In the genomic region with DNA sequence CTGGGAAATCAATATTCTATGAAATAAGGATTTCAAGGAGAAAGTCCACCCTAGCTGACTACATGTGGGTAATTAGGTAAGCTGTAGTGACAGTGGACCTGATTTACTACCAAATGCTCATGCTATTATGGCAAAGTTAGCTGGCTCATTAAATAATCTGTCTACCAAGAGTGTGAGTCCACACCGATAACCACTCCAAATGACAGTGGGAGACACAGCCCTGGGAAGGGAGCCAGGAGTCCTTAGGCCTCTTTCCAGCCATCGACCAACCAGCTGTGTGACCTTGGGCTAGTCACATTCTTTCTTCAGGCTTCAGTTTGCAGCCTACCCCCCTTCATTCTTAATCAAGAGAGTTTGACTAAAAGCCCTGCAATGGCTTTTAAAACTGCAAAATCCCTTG, we compare ENCODE assay signal across 20 cellular contexts. TPM values are rescaled to one million over a fixed set of nuclear protein-coding genes. Genes with fewer than 3 reads are reported as not detected.
"Had no signal": no experiment of that assay in that cellular context is flagged by ENCODE, and none has a peak within 500 bp of the region (broad histone marks: within the 10 kb centered on the region; RNA-seq: fewer than 3 reads in every experiment).

No MANE protein-coding gene starts in this region.

- H3K9me3 Mint-ChIP-seq: activated naive CD8-positive, alpha-beta T cell treated with anti-CD3 and anti-CD28 coated beads for 36 hours; immature natural killer cell had no signal

- H3K4me1 ChIP-seq: upper lobe of right lung had no signal

- ATAC-seq: activated CD4-positive, CD25-positive, alpha-beta regulatory T cell treated with anti-CD3 and anti-CD28 coated beads, Interleukin-2, amount 50 U/mL, for 24 hours; gastrocnemius medialis had no signal

- DNase-seq: activated CD4-positive, alpha-beta T cell treated with anti-CD3 and anti-CD28 coated beads, Interleukin-2, amount 50 U/mL, for 1 hour; activated CD8-positive, alpha-beta memory T cell treated with anti-CD3 and anti-CD28 coated beads for 24 hours; activated gamma-delta T cell treated with Interleukin-2 at 50 U/mL for 16 hours; activated naive CD8-positive, alpha-beta T cell treated with anti-CD3 and anti-CD28 coated beads for 36 hours; anterior cingulate cortex; dorsolateral prefrontal cortex; endodermal cell; gastrocnemius medialis; immature natural killer cell; midbrain; ovary; sigmoid colon; stimulated activated CD4-positive, alpha-beta T cell treated with anti-CD3 and anti-CD28 coated beads, Interleukin-1b, Interleukin-23, amount 100 ng/mL, for 48 hours; stomach; upper lobe of right lung had no signal

- H3K4me3 Mint-ChIP-seq: activated naive CD8-positive, alpha-beta T cell treated with anti-CD3 and anti-CD28 coated beads for 36 hours; endodermal cell; immature natural killer cell had no signal

- H3K36me3 Mint-ChIP-seq: activated naive CD8-positive, alpha-beta T cell treated with anti-CD3 and anti-CD28 coated beads for 36 hours; immature natural killer cell had no signal

- H3K27ac Mint-ChIP-seq: activated naive CD8-positive, alpha-beta T cell treated with anti-CD3 and anti-CD28 coated beads for 36 hours; endodermal cell; immature natural killer cell had no signal

- H3K4me1 Mint-ChIP-seq: activated naive CD8-positive, alpha-beta T cell treated with anti-CD3 and anti-CD28 coated beads for 36 hours; immature natural killer cell had no signal

- H3K9me3 ChIP-seq: gastrocnemius medialis, heart left ventricle, ovary, sigmoid colon, stomach, thoracic aorta, upper lobe of right lung had no signal

- H3K36me3 ChIP-seq: cardiac muscle cell, gastrocnemius medialis, heart left ventricle, ovary, sigmoid colon, stomach, thoracic aorta, upper lobe of right lung had no signal

- H3K27ac ChIP-seq: cardiac muscle cell, dorsolateral prefrontal cortex, gastrocnemius medialis, heart left ventricle, ovary, sigmoid colon, stomach, thoracic aorta had no signal

- H3K4me3 ChIP-seq: cardiac muscle cell, dorsolateral prefrontal cortex, gastrocnemius medialis, heart left ventricle, lung, ovary, sigmoid colon, stomach, thoracic aorta, upper lobe of right lung had no signal

- H3K27me3 Mint-ChIP-seq: activated naive CD8-positive, alpha-beta T cell treated with anti-CD3 and anti-CD28 coated beads for 36 hours had no signal

RNA-seq across cellular contexts. Expression of a gene that starts 45.7 kb away (rescaled TPM):
- total RNA-seq: cardiac muscle cell, upper lobe of right lung had no signal
